8 cellular contexts compared by ENCODE assay signal in the genomic region with DNA sequence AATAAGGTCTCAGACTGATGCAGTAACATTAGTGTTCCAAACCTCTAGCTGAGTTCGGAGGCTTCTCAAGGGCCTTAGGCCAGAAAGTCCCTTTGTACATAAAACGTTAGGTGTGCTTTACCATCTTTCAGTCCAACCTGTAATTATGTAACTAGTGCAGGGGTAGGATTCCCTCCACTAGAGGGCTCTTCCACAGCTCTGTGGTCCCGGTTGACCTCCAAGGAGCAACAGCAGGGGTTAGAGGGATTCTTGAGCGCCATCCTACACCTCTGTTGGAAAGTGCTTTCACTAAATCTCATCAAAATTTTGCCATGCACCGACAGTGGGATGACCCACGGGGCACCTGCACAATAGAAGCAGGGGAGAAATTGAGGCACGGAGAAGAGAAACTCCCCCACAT.
DNase-seq lines count a peak whose midpoint lies in the region; ATAC-seq and TF ChIP-seq lines count a peak whose summit lies in the region.

No MANE protein-coding gene starts in this region.

- TF ChIP-seq POLR2A in thyroid gland (IDR thresholded peaks at IDR 0.05) (no peak), heart left ventricle (IDR thresholded peaks at IDR 0.05) (no peak)

- no peak overlapping the region for H2BK5ac ChIP-seq in mesendoderm (ENCODE audit: low read length)

- no peak overlapping the region for H4K8ac ChIP-seq in mesendoderm (ENCODE audit: low read depth, low read length)

- no CpG with 5 or more reads among the region's 7 CpGs for WGBS in mesendoderm (ENCODE audit: extremely low coverage, insufficient coverage, low lambda C conversion rate)
- WGBS in thyroid gland, 2 donors, result 39 to 45% methylated on average over 7 of the region's 7 CpGs
- WGBS in heart left ventricle, 4 donors, result 36 to 54% (median 40%) methylated on average over 7 of the region's 7 CpGs

- DNase-seq in RWPE2 (ENCODE audit: low spot score) (no peak), mesendoderm (peak; percentile 85), mucosa of gallbladder (ENCODE audit: low spot score) (no peak), thyroid gland (no peak), heart left ventricle (no peak)
- DNase-seq in effector CD8-positive, alpha-beta T cell (lab: John Stamatoyannopoulos, UW), result no peak

- TF ChIP-seq CTCF in RWPE2 (IDR thresholded peaks at IDR 0.05; ENCODE audit: poor library complexity, severe bottlenecking) (peak; percentile 43), thyroid gland (IDR thresholded peaks at IDR 0.05) (no peak), heart left ventricle (IDR thresholded peaks at IDR 0.05) (peak in 1 of 12 donors; percentile 7)

- H3K79me2 ChIP-seq in mesendoderm (ENCODE audit: control insufficient read depth, insufficient read depth, low read length), result no peaks in the 10 kb centered on the region

- H3K9me3 ChIP-seq in RWPE2 (ENCODE audit: severe bottlenecking) (no peaks in the 10 kb centered on the region), thyroid gland (no peaks in the 10 kb centered on the region), heart left ventricle (no peaks in the 10 kb centered on the region)

- H2AK5ac ChIP-seq in mesendoderm (ENCODE audit: low read length), result no peak overlapping the region

- H3K4me2 ChIP-seq in mesendoderm (ENCODE audit: low read length), result no peak overlapping the region

- no peak overlapping the region for H4K5ac ChIP-seq in mesendoderm (ENCODE audit: low read length)

- no peak overlapping the region for H2BK15ac ChIP-seq in mesendoderm (replicated peaks; ENCODE audit: low read depth)

- H3K27ac ChIP-seq in RWPE2 (ENCODE audit: poor library complexity, severe bottlenecking), result no peak overlapping the region
- H3K27ac ChIP-seq in mesendoderm (ENCODE audit: low read depth, low read length), result no peak overlapping the region
- no peak overlapping the region for H3K27ac ChIP-seq in thyroid gland
- H3K27ac ChIP-seq in heart left ventricle, result no peak overlapping the region

- H3K36me3 ChIP-seq in RWPE2 (ENCODE audit: low read depth) (no peaks in the 10 kb centered on the region), mesendoderm (ENCODE audit: control insufficient read depth, insufficient read depth, low read length) (no peaks in the 10 kb centered on the region), thyroid gland (no peaks in the 10 kb centered on the region), heart left ventricle (no peaks in the 10 kb centered on the region)

- H3K79me1 ChIP-seq in mesendoderm (ENCODE audit: low read length), result no peaks in the 10 kb centered on the region

- intact Hi-C loops in thyroid gland (cut with DNase I) (no loop called here), heart left ventricle (cut with DNase I) (no loop called here)

- H3K23ac ChIP-seq in mesendoderm (ENCODE audit: low read length), result no peak overlapping the region

- H3K18ac ChIP-seq in mesendoderm (ENCODE audit: low read length), result no peak overlapping the region

- ATAC-seq in GM18868 (IDR thresholded peaks at IDR 0.05; ENCODE audit: unreplicated experiment), result peak; percentile 77
- peak; percentile 53 for ATAC-seq in HG02943 (IDR thresholded peaks at IDR 0.05; ENCODE audit: low read depth, unreplicated experiment)
- no peak for ATAC-seq in RWPE2 (ENCODE audit: low read depth)
- ATAC-seq in heart left ventricle, result no peak

- H3K4me1 ChIP-seq in RWPE2 (ENCODE audit: insufficient read depth, poor library complexity, severe bottlenecking) (peaks cover under 1% of the 10 kb centered on the region), mesendoderm (ENCODE audit: control insufficient read depth, low read depth, low read length) (no peaks in the 10 kb centered on the region), thyroid gland (no peaks in the 10 kb centered on the region), heart left ventricle (no peaks in the 10 kb centered on the region)

- H3K27me3 ChIP-seq in RWPE2 (ENCODE audit: insufficient read depth, poor library complexity, severe bottlenecking) (no peaks in the 10 kb centered on the region), mesendoderm (ENCODE audit: insufficient read depth, low read length, poor library complexity) (no peaks in the 10 kb centered on the region), thyroid gland (no peaks in the 10 kb centered on the region), heart left ventricle (peaks cover 0 to 7% (median 0%) of the 10 kb centered on the region in 9 donors)

- H3K9ac ChIP-seq in mesendoderm (ENCODE audit: low read length), result no peak overlapping the region

- H2BK120ac ChIP-seq in mesendoderm (ENCODE audit: low read depth, low read length), result no peak overlapping the region

- no peak overlapping the region for H3K4ac ChIP-seq in mesendoderm (ENCODE audit: low read depth, low read length)

- H3K4me3 ChIP-seq in RWPE2 (ENCODE audit: severe bottlenecking) (no peak overlapping the region), mesendoderm (ENCODE audit: low read length) (no peak overlapping the region), thyroid gland (replicated peaks in 1 of 3) (no peak overlapping the region), heart left ventricle (no peak overlapping the region)

- H3K56ac ChIP-seq in mesendoderm (ENCODE audit: low read length), result no peak overlapping the region

Comparison
In these comparisons a context has a peak if more than half of its experiments do, and no peak if none do; other contexts are left out.
1. ATAC-seq: peak in GM18868 (single experiment) and HG02943 (single experiment); none in RWPE2 (single experiment) and heart left ventricle (0 of 4).